In genomic region chr14:86450075-86450474, GRCh38 we compare ENCODE assay signal across 19 cellular contexts.
"Had no signal": no experiment of that assay in that cellular context is flagged by ENCODE, and none has a peak within 500 bp of the region (broad histone marks: within the 10 kb centered on the region; RNA-seq: fewer than 3 reads in every experiment).

No MANE protein-coding gene starts in this region.

- H3K27ac Mint-ChIP-seq: activated CD4-positive, alpha-beta memory T cell treated with anti-CD3 and anti-CD28 coated beads, Interleukin-2, amount 10 ng/mL, durations not matched to agents 7 days and 5 days; activated CD8-positive, alpha-beta memory T cell treated with anti-CD3 and anti-CD28 coated beads, Interleukin-2, amount 10 ng/mL, durations not matched to agents 7 days and 5 days; activated naive CD8-positive, alpha-beta T cell treated with anti-CD3 and anti-CD28 coated beads, Interleukin-2, amount 10 ng/mL, durations not matched to agents 7 days and 5 days; activated T-helper 17 cell treated with anti-CD3 and anti-CD28 coated beads, Interleukin-2, amount 50 U/mL, for 72 hours; brain; immature natural killer cell had no signal

- H3K27me3 Mint-ChIP-seq: activated CD4-positive, alpha-beta memory T cell treated with anti-CD3 and anti-CD28 coated beads, Interleukin-2, amount 10 ng/mL, durations not matched to agents 7 days and 5 days; activated CD8-positive, alpha-beta memory T cell treated with anti-CD3 and anti-CD28 coated beads, Interleukin-2, amount 10 ng/mL, durations not matched to agents 7 days and 5 days; activated naive CD8-positive, alpha-beta T cell treated with anti-CD3 and anti-CD28 coated beads, Interleukin-2, amount 10 ng/mL, durations not matched to agents 7 days and 5 days; activated T-helper 17 cell treated with anti-CD3 and anti-CD28 coated beads, Interleukin-2, amount 50 U/mL, for 72 hours had no signal

- DNase-seq: activated CD4-positive, alpha-beta memory T cell treated with anti-CD3 and anti-CD28 coated beads, Interleukin-2, amount 10 ng/mL, durations not matched to agents 7 days and 5 days; activated CD4-positive, alpha-beta T cell treated with anti-CD3 and anti-CD28 coated beads for 48 hours; activated CD4-positive, CD25-positive, alpha-beta regulatory T cell; activated CD8-positive, alpha-beta memory T cell treated with anti-CD3 and anti-CD28 coated beads, Interleukin-2, amount 10 ng/mL, durations not matched to agents 7 days and 5 days; activated naive CD4-positive, alpha-beta T cell; activated naive CD8-positive, alpha-beta T cell treated with anti-CD3 and anti-CD28 coated beads, Interleukin-2, amount 10 ng/mL, durations not matched to agents 7 days and 5 days; central memory CD4-positive, alpha-beta T cell; dorsolateral prefrontal cortex; immature natural killer cell; kidney glomerular epithelial cell; left ventricle myocardium inferior; mammary epithelial cell; retina; stimulated activated CD8-positive, alpha-beta memory T cell treated with anti-CD3 and anti-CD28 coated beads, Interleukin-4, amount 100 ng/mL, for 48 hours; stimulated activated naive CD4-positive, alpha-beta T cell treated with Interleukin-2 at 50 U/mL for 16 hours had no signal

- H3K9me3 Mint-ChIP-seq: activated naive CD8-positive, alpha-beta T cell treated with anti-CD3 and anti-CD28 coated beads, Interleukin-2, amount 10 ng/mL, durations not matched to agents 7 days and 5 days; immature natural killer cell; neural crest cell had no signal

- H3K36me3 Mint-ChIP-seq: activated CD8-positive, alpha-beta memory T cell treated with anti-CD3 and anti-CD28 coated beads, Interleukin-2, amount 10 ng/mL, durations not matched to agents 7 days and 5 days; activated naive CD8-positive, alpha-beta T cell treated with anti-CD3 and anti-CD28 coated beads, Interleukin-2, amount 10 ng/mL, durations not matched to agents 7 days and 5 days; brain; immature natural killer cell had no signal

- ATAC-seq: activated CD8-positive, alpha-beta memory T cell treated with anti-CD3 and anti-CD28 coated beads, Interleukin-2, amount 10 ng/mL, durations not matched to agents 7 days and 5 days; activated T-helper 17 cell treated with anti-CD3 and anti-CD28 coated beads, Interleukin-2, amount 50 U/mL, for 72 hours; heart right ventricle had no signal

- H3K4me1 Mint-ChIP-seq: activated CD4-positive, alpha-beta memory T cell treated with anti-CD3 and anti-CD28 coated beads, Interleukin-2, amount 10 ng/mL, durations not matched to agents 7 days and 5 days; activated CD8-positive, alpha-beta memory T cell treated with anti-CD3 and anti-CD28 coated beads, Interleukin-2, amount 10 ng/mL, durations not matched to agents 7 days and 5 days; activated naive CD8-positive, alpha-beta T cell treated with anti-CD3 and anti-CD28 coated beads, Interleukin-2, amount 10 ng/mL, durations not matched to agents 7 days and 5 days; activated T-helper 17 cell treated with anti-CD3 and anti-CD28 coated beads, Interleukin-2, amount 50 U/mL, for 72 hours; brain; immature natural killer cell; neural crest cell had no signal

- H3K4me3 Mint-ChIP-seq: activated CD4-positive, alpha-beta memory T cell treated with anti-CD3 and anti-CD28 coated beads, Interleukin-2, amount 10 ng/mL, durations not matched to agents 7 days and 5 days; activated CD8-positive, alpha-beta memory T cell treated with anti-CD3 and anti-CD28 coated beads, Interleukin-2, amount 10 ng/mL, durations not matched to agents 7 days and 5 days; activated naive CD8-positive, alpha-beta T cell treated with anti-CD3 and anti-CD28 coated beads, Interleukin-2, amount 10 ng/mL, durations not matched to agents 7 days and 5 days; activated T-helper 17 cell treated with anti-CD3 and anti-CD28 coated beads, Interleukin-2, amount 50 U/mL, for 72 hours; brain; immature natural killer cell; neural crest cell had no signal
